ENCODE assay signal across 14 cellular contexts in genomic region chr16:1458977-1459341, GRCh38.
DNase-seq lines count a peak whose midpoint lies in the region; ATAC-seq and TF ChIP-seq lines count a peak whose summit lies in the region.
"Had no signal": no experiment of that assay in that cellular context is flagged by ENCODE, and none has a peak within 500 bp of the region (broad histone marks: within the 10 kb centered on the region; RNA-seq: fewer than 3 reads in every experiment).

No MANE protein-coding gene starts in this region.

- H3K9me3 Mint-ChIP-seq in central memory CD8-positive, alpha-beta T cell, result no peaks in the 10 kb centered on the region
- no peaks in the 10 kb centered on the region for H3K9me3 Mint-ChIP-seq in stimulated activated memory B cell treated with anti-CD40 and anti-IgM and Interleukin-4, amounts not matched to agents 10 μg/mL and 1 μg/mL and 100 μg/mL, for 72 hours
- H3K9me3 Mint-ChIP-seq: activated CD4-positive, alpha-beta T cell treated with anti-CD3 and anti-CD28 coated beads, Interleukin-2, amount 10 ng/mL, durations not matched to agents 7 days and 5 days had no signal

- H3K27ac Mint-ChIP-seq in central memory CD8-positive, alpha-beta T cell (ENCODE audit: low read depth), result peak overlapping the region; percentile 81
- H3K27ac Mint-ChIP-seq in stimulated activated memory B cell treated with anti-CD40 and anti-IgM and Interleukin-4, amounts not matched to agents 10 μg/mL and 1 μg/mL and 100 μg/mL, for 72 hours, result peak overlapping the region; percentile 98
- H3K27ac Mint-ChIP-seq: activated CD4-positive, alpha-beta T cell treated with anti-CD3 and anti-CD28 coated beads, Interleukin-2, amount 10 ng/mL, durations not matched to agents 7 days and 5 days had no signal

- no peaks in the 10 kb centered on the region for H3K27me3 Mint-ChIP-seq in central memory CD8-positive, alpha-beta T cell
- H3K27me3 Mint-ChIP-seq in stimulated activated memory B cell treated with anti-CD40 and anti-IgM and Interleukin-4, amounts not matched to agents 10 μg/mL and 1 μg/mL and 100 μg/mL, for 72 hours, result no peaks in the 10 kb centered on the region
- H3K27me3 Mint-ChIP-seq: activated CD4-positive, alpha-beta T cell treated with anti-CD3 and anti-CD28 coated beads, Interleukin-2, amount 10 ng/mL, durations not matched to agents 7 days and 5 days had no signal

- CTCF ChIA-PET in GM10248 (lab: Yijun Ruan, JAX), result interaction anchor here (0.6 kb wide), 1 partner anchor 12 kb away, joined by 3 read pairs; no protein-coding TSS in a partner anchor

- no peak for TF ChIP-seq CTCF in GM10248 (IDR thresholded peaks at IDR 0.05; ENCODE audit: control extremely low read depth, extremely low read depth, low read depth, missing control alignments)

- POLR2A ChIA-PET in GM10248 (lab: Yijun Ruan, JAX), result no interaction called here

- H3K4me1 Mint-ChIP-seq in central memory CD8-positive, alpha-beta T cell, result no peaks in the 10 kb centered on the region
- peaks cover 25% of the 10 kb centered on the region for H3K4me1 Mint-ChIP-seq in stimulated activated memory B cell treated with anti-CD40 and anti-IgM and Interleukin-4, amounts not matched to agents 10 μg/mL and 1 μg/mL and 100 μg/mL, for 72 hours
- H3K4me1 Mint-ChIP-seq: activated CD4-positive, alpha-beta T cell treated with anti-CD3 and anti-CD28 coated beads, Interleukin-2, amount 10 ng/mL, durations not matched to agents 7 days and 5 days had no signal

- peak; percentile 42 for ATAC-seq in HG02759 (IDR thresholded peaks at IDR 0.05; ENCODE audit: unreplicated experiment)
- peak; percentile 24 for ATAC-seq in central memory CD8-positive, alpha-beta T cell (replicated peaks; ENCODE audit: extremely low read depth, poor library complexity, severe bottlenecking)
- ATAC-seq in stimulated activated memory B cell treated with anti-CD40 and anti-IgM and Interleukin-4, amounts not matched to agents 10 μg/mL and 1 μg/mL and 100 μg/mL, for 72 hours, result peak; percentile 92
- no peak for ATAC-seq in HG03469 (IDR thresholded peaks at IDR 0.05; ENCODE audit: unreplicated experiment)
- ATAC-seq in GM21367 (IDR thresholded peaks at IDR 0.05; ENCODE audit: unreplicated experiment), result no peak
- ATAC-seq: left lung had no signal

- no peak overlapping the region for H3K4me3 Mint-ChIP-seq in central memory CD8-positive, alpha-beta T cell
- H3K4me3 Mint-ChIP-seq in stimulated activated memory B cell treated with anti-CD40 and anti-IgM and Interleukin-4, amounts not matched to agents 10 μg/mL and 1 μg/mL and 100 μg/mL, for 72 hours, result peak overlapping the region; percentile 47
- H3K4me3 Mint-ChIP-seq: activated CD4-positive, alpha-beta T cell treated with anti-CD3 and anti-CD28 coated beads, Interleukin-2, amount 10 ng/mL, durations not matched to agents 7 days and 5 days had no signal

- H3K36me3 Mint-ChIP-seq in central memory CD8-positive, alpha-beta T cell (ENCODE audit: insufficient read depth), result peaks cover 7% of the 10 kb centered on the region
- H3K36me3 Mint-ChIP-seq in stimulated activated memory B cell treated with anti-CD40 and anti-IgM and Interleukin-4, amounts not matched to agents 10 μg/mL and 1 μg/mL and 100 μg/mL, for 72 hours, result peaks cover 47% of the 10 kb centered on the region

- peak; percentile 72 for DNase-seq in GM10248 (ENCODE audit: extremely low spot score)
- no peak for DNase-seq in central memory CD8-positive, alpha-beta T cell (ENCODE audit: low spot score in 2 of 2)
- no peak for DNase-seq in activated CD8-positive, alpha-beta memory T cell treated with anti-CD3 and anti-CD28 coated beads for 24 hours
- DNase-seq: activated CD4-positive, alpha-beta T cell treated with anti-CD3 and anti-CD28 coated beads, Interleukin-2, amount 10 ng/mL, durations not matched to agents 7 days and 5 days; effector CD8-positive, alpha-beta T cell; esophagus squamous epithelium; MG63; NCI-H1694; NCI-H345 had no signal

Comparison
In these comparisons a context has a peak if more than half of its experiments do, and no peak if none do; other contexts are left out.
1. ATAC-seq: peak in HG02759 (single experiment), central memory CD8-positive, alpha-beta T cell (single experiment) and stimulated activated memory B cell treated with anti-CD40 and anti-IgM and Interleukin-4, amounts not matched to agents 10 μg/mL and 1 μg/mL and 100 μg/mL, for 72 hours (single experiment); none in HG03469 (single experiment) and GM21367 (single experiment).